In the genomic region with DNA sequence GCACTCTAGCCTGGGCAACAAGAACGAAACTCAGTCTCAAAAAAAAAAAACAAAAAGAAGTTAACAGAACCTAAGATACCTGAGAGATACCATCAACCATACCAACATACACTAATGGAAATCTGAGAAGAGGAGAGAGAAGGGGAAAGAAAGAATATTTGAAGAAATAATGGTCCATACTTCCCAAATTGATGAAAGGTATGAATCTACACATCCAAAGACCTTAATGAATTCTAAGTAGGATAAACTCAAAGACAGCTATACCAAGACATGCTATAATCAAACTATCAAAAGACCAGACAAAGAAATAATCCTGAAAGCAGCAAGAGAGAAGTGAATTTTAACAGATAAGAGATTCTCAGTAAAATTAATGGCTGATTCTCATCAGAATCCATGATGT, we compare ENCODE assay signal across 36 cellular contexts.
A peak's percentile ranks its signal among the peaks of the same experiment; 100 is the strongest.
DNase-seq lines count a peak whose midpoint lies in the region; ATAC-seq, FAIRE-seq and TF ChIP-seq lines count a peak whose summit lies in the region.
"Had no signal": no experiment of that assay in that cellular context is flagged by ENCODE, and none has a peak within 500 bp of the region (broad histone marks: within the 10 kb centered on the region; RNA-seq: fewer than 3 reads in every experiment).

No MANE protein-coding gene starts in this region.

- peak overlapping the region; percentile 63 for H3K27ac Mint-ChIP-seq in activated CD4-positive, alpha-beta T cell treated with anti-CD3 and anti-CD28 coated beads, Interleukin-2, amount 10 ng/mL, durations not matched to agents 7 days and 5 days
- peak overlapping the region; percentile 0 for H3K27ac Mint-ChIP-seq in activated naive CD8-positive, alpha-beta T cell
- H3K27ac Mint-ChIP-seq in activated naive CD8-positive, alpha-beta T cell treated with anti-CD3 and anti-CD28 coated beads, Interleukin-2, amount 50 U/mL, for 24 hours: no peak overlapping the region
- H3K27ac Mint-ChIP-seq: B cell; CD14-positive monocyte; CD4-positive, alpha-beta T cell; CD4-positive, CD25-positive, alpha-beta regulatory T cell; CD8-positive, alpha-beta T cell had no signal

- intact Hi-C loops in K562 (cut with micrococcal nuclease) (no loop called here), A673 (cut with micrococcal nuclease; ENCODE audit: unreplicated experiment) (no loop called here)

- no peak for TF ChIP-seq POLR2A in K562 (conservative IDR thresholded peaks at IDR 0.05)

- no peaks in the 10 kb centered on the region for H3K9me1 ChIP-seq in K562 (ENCODE audit: control insufficient read depth, insufficient read depth, low read length)

- TF ChIP-seq CTCF in HEK293 (tag by site-specific recombination; IDR thresholded peaks at IDR 0.05) (no peak), K562 (IDR thresholded peaks at IDR 0.05 in 2 of 3, conservative IDR thresholded peaks at IDR 0.05 in 1 of 3; ENCODE audit: insufficient read depth in 2 of 3, low read depth in 1 of 3, low read length in 3 of 3) (no peak), A673 (conservative IDR thresholded peaks at IDR 0.05; ENCODE audit: low read depth, low read length) (no peak)

- no peak for FAIRE-seq in K562 (lab: Jason Lieb, UNC)
- FAIRE-seq: A549, D721Med had no signal

- H3K27ac ChIP-seq in HEK293 (ENCODE audit: extremely low read depth, low read depth, low read length): no peak overlapping the region
- no peak overlapping the region for H3K27ac ChIP-seq in K562 (ENCODE audit: extremely low read depth, low read depth, low read length)
- no peak overlapping the region for H3K27ac ChIP-seq in A673 (ENCODE audit: low read depth, low read length, poor library complexity, severe bottlenecking)
- H3K27ac ChIP-seq: 22Rv1; A549; BLaER1; BLaER1 treated with 17β-estradiol and CSF1 and Interleukin-3, amounts not matched to agents 10 nM and 100 nM; C4-2B had no signal

- H3K9ac ChIP-seq in K562 (ENCODE audit: insufficient read depth in 1 of 2, low read depth in 2 of 2, low read length in 2 of 2): no peak overlapping the region
- H3K9ac ChIP-seq: BLaER1; BLaER1 treated with 17β-estradiol and CSF1 and Interleukin-3, amounts not matched to agents 10 nM and 100 nM had no signal

- no peak for TF ChIP-seq RAD21 in K562 (CRISPR knock-in tag; conservative IDR thresholded peaks at IDR 0.05 in 1 of 2, IDR thresholded peaks at IDR 0.05 in 1 of 2)

- 0% methylated on average over 1 of the region's 1 CpG for WGBS in K562 (ENCODE audit: insufficient coverage, low coverage, missing lambda C conversion rate)

- no peaks in the 10 kb centered on the region for H3K27me3 Mint-ChIP-seq in activated CD4-positive, alpha-beta T cell treated with anti-CD3 and anti-CD28 coated beads, Interleukin-2, amount 10 ng/mL, durations not matched to agents 7 days and 5 days
- no peaks in the 10 kb centered on the region for H3K27me3 Mint-ChIP-seq in activated naive CD8-positive, alpha-beta T cell
- no peaks in the 10 kb centered on the region for H3K27me3 Mint-ChIP-seq in activated naive CD8-positive, alpha-beta T cell treated with anti-CD3 and anti-CD28 coated beads, Interleukin-2, amount 50 U/mL, for 24 hours
- H3K27me3 Mint-ChIP-seq: CD4-positive, alpha-beta memory T cell; CD4-positive, alpha-beta T cell; CD8-positive, alpha-beta memory T cell had no signal

- POLR2A ChIA-PET in activated CD4-positive, alpha-beta T cell treated with anti-CD3 and anti-CD28 coated beads, Interleukin-2, amount 10 ng/mL, durations not matched to agents 7 days and 5 days (lab: Charles Lee): no interaction called here
- POLR2A ChIA-PET in HEK293 (lab: Yijun Ruan, JAX) (no interaction called here), K562 (lab: Yijun Ruan, JAX) (no interaction called here), A673 (lab: Charles Lee; ENCODE audit: low non-redundant PET) (no interaction called here)

- no peak overlapping the region for H3K4me2 ChIP-seq in K562 (ENCODE audit: insufficient read depth, low read length)
- H3K4me2 ChIP-seq: A549; BLaER1; BLaER1 treated with 17β-estradiol and CSF1 and Interleukin-3, amounts not matched to agents 10 nM and 100 nM had no signal

- no TSS peak for BruUV-seq in K562 (replicated peaks; lab: Mats Ljungman, UMichigan)
- no TSS peak for BruUV-seq in A673 (replicated peaks; lab: Mats Ljungman, UMichigan)

- H3K4me3 Mint-ChIP-seq in activated CD4-positive, alpha-beta T cell treated with anti-CD3 and anti-CD28 coated beads, Interleukin-2, amount 10 ng/mL, durations not matched to agents 7 days and 5 days: no peak overlapping the region
- H3K4me3 Mint-ChIP-seq in activated naive CD8-positive, alpha-beta T cell: no peak overlapping the region
- no peak overlapping the region for H3K4me3 Mint-ChIP-seq in activated naive CD8-positive, alpha-beta T cell treated with anti-CD3 and anti-CD28 coated beads, Interleukin-2, amount 50 U/mL, for 24 hours
- H3K4me3 Mint-ChIP-seq: B cell; CD14-positive monocyte; CD4-positive, alpha-beta memory T cell; CD4-positive, alpha-beta T cell; CD4-positive, CD25-positive, alpha-beta regulatory T cell; CD8-positive, alpha-beta memory T cell; CD8-positive, alpha-beta T cell had no signal

- no peak overlapping the region for H3K4me3 ChIP-seq in HEK293 (ENCODE audit: low read depth, low read length)
- H3K4me3 ChIP-seq in K562: no peak overlapping the region
- H3K4me3 ChIP-seq in A673 (ENCODE audit: low read depth, low read length, poor library complexity, severe bottlenecking): no peak overlapping the region
- H3K4me3 ChIP-seq: A549; BLaER1; BLaER1 treated with 17β-estradiol and CSF1 and Interleukin-3, amounts not matched to agents 10 nM and 100 nM had no signal

- H3K36me3 ChIP-seq in HEK293 (ENCODE audit: control insufficient read depth in 2 of 2, insufficient read depth in 1 of 2, low read length in 2 of 2): no peaks in the 10 kb centered on the region
- no peaks in the 10 kb centered on the region for H3K36me3 ChIP-seq in K562 (ENCODE audit: control insufficient read depth, insufficient read depth, low read length)
- no peaks in the 10 kb centered on the region for H3K36me3 ChIP-seq in A673 (ENCODE audit: insufficient read depth, low read length, poor library complexity, severe bottlenecking)
- H3K36me3 ChIP-seq: BE2C; BLaER1; BLaER1 treated with 17β-estradiol and CSF1 and Interleukin-3, amounts not matched to agents 10 nM and 100 nM had no signal

- DNase-seq in activated CD4-positive, alpha-beta T cell treated with anti-CD3 and anti-CD28 coated beads, Interleukin-2, amount 10 ng/mL, durations not matched to agents 7 days and 5 days: no peak
- no peak for DNase-seq in activated CD4-positive, alpha-beta T cell treated with anti-CD3 and anti-CD28 coated beads, Interleukin-2, amount 50 U/mL, for 4 hours
- DNase-seq in activated naive CD8-positive, alpha-beta T cell treated with anti-CD3 and anti-CD28 coated beads, Interleukin-2, amount 50 U/mL, for 24 hours: no peak
- DNase-seq in K562 (ENCODE audit: extremely low read depth in 1 of 4, low spot score in 3 of 4) (no peak), A673 (ENCODE audit: low spot score) (no peak)
- DNase-seq in activated CD4-positive, CD25-positive, alpha-beta regulatory T cell (lab: John Stamatoyannopoulos, UW): no peak
- DNase-seq: 8988T; ACHN; AML-193; BE2C; C1 segment of cervical spinal cord; Caco-2; Calu3; CD4-positive, alpha-beta memory T cell; CD4-positive, alpha-beta T cell; CD4-positive, CD25-positive, alpha-beta regulatory T cell; CD8-positive, alpha-beta memory T cell; CD8-positive, alpha-beta T cell; COR-L47; DMS 273 treated with DMSO at 0.1 percent for 48 hours; DMS153; DMS53; DMS79; DMS79 treated with DMSO at 0.1 percent for 48 hours; DND-41; EL had no signal

- H3K4me1 ChIP-seq in HEK293 (ENCODE audit: control insufficient read depth, insufficient read depth, low read length) (no peaks in the 10 kb centered on the region), K562 (replicated peaks in 1 of 2; ENCODE audit: control insufficient read depth in 2 of 2, insufficient read depth in 2 of 2, low read length in 2 of 2) (no peaks in the 10 kb centered on the region), A673 (ENCODE audit: insufficient read depth, low read length, poor library complexity, severe bottlenecking) (no peaks in the 10 kb centered on the region)
- H3K4me1 ChIP-seq: A549; BE2C; BLaER1; BLaER1 treated with 17β-estradiol and CSF1 and Interleukin-3, amounts not matched to agents 10 nM and 100 nM; Caco-2 had no signal

- H3K27me3 ChIP-seq in K562 (ENCODE audit: control insufficient read depth in 2 of 2, insufficient read depth in 2 of 2, low read length in 2 of 2) (no peaks in the 10 kb centered on the region), A673 (replicated peaks; ENCODE audit: insufficient read depth, low read depth, low read length, poor library complexity) (no peaks in the 10 kb centered on the region)
- H3K27me3 ChIP-seq: BE2C; BLaER1; BLaER1 treated with 17β-estradiol and CSF1 and Interleukin-3, amounts not matched to agents 10 nM and 100 nM had no signal

- H3K9me3 ChIP-seq in HEK293 (ENCODE audit: control insufficient read depth, insufficient read depth, low read depth, low read length) (no peaks in the 10 kb centered on the region), K562 (replicated peaks; ENCODE audit: control insufficient read depth, insufficient read depth, low read depth, low read length) (no peaks in the 10 kb centered on the region), A673 (ENCODE audit: low read depth, low read length, poor library complexity, severe bottlenecking) (peaks cover 4% of the 10 kb centered on the region)
- H3K9me3 ChIP-seq: BE2C had no signal

- H4K20me1 ChIP-seq in K562 (replicated peaks; ENCODE audit: control insufficient read depth, insufficient read depth, low read length): no peaks in the 10 kb centered on the region
- H4K20me1 ChIP-seq: BLaER1; BLaER1 treated with 17β-estradiol and CSF1 and Interleukin-3, amounts not matched to agents 10 nM and 100 nM had no signal

- H3K4me1 Mint-ChIP-seq in activated CD4-positive, alpha-beta T cell treated with anti-CD3 and anti-CD28 coated beads, Interleukin-2, amount 10 ng/mL, durations not matched to agents 7 days and 5 days: peaks cover 2% of the 10 kb centered on the region
- peaks cover 6% of the 10 kb centered on the region for H3K4me1 Mint-ChIP-seq in activated naive CD8-positive, alpha-beta T cell (ENCODE audit: low read depth)
- no peaks in the 10 kb centered on the region for H3K4me1 Mint-ChIP-seq in activated naive CD8-positive, alpha-beta T cell treated with anti-CD3 and anti-CD28 coated beads, Interleukin-2, amount 50 U/mL, for 24 hours
- H3K4me1 Mint-ChIP-seq: B cell, CD14-positive monocyte had no signal

- in situ Hi-C loops in K562 (cut with MboI): no loop called here

- no peak for TF ChIP-seq EP300 in K562 (IDR thresholded peaks at IDR 0.05; ENCODE audit: low read length)

- H2AFZ ChIP-seq in K562 (ENCODE audit: low read depth, low read length): no peak overlapping the region

- no peak for ATAC-seq in activated naive CD8-positive, alpha-beta T cell treated with anti-CD3 and anti-CD28 coated beads, Interleukin-2, amount 50 U/mL, for 24 hours
- no peak for ATAC-seq in K562
- ATAC-seq: A549; CD8-positive, alpha-beta T cell had no signal

- H3K36me3 Mint-ChIP-seq in activated CD4-positive, alpha-beta T cell treated with anti-CD3 and anti-CD28 coated beads, Interleukin-2, amount 10 ng/mL, durations not matched to agents 7 days and 5 days (ENCODE audit: low read depth): peaks cover 33% of the 10 kb centered on the region
- H3K36me3 Mint-ChIP-seq in activated naive CD8-positive, alpha-beta T cell: peaks cover 48% of the 10 kb centered on the region
- H3K36me3 Mint-ChIP-seq in activated naive CD8-positive, alpha-beta T cell treated with anti-CD3 and anti-CD28 coated beads, Interleukin-2, amount 50 U/mL, for 24 hours (ENCODE audit: low read depth): peaks cover 8% of the 10 kb centered on the region
- H3K36me3 Mint-ChIP-seq: CD14-positive monocyte had no signal

- no peaks in the 10 kb centered on the region for H3K79me2 ChIP-seq in K562 (ENCODE audit: control insufficient read depth, insufficient read depth, low read length)

- CTCF ChIA-PET in activated CD4-positive, alpha-beta T cell treated with anti-CD3 and anti-CD28 coated beads, Interleukin-2, amount 10 ng/mL, durations not matched to agents 7 days and 5 days (lab: Charles Lee): no interaction called here
- CTCF ChIA-PET in HEK293 (lab: Yijun Ruan, JAX) (no interaction called here), K562 (lab: Yijun Ruan, JAX; ENCODE audit: low intra/inter-chr PET ratio) (no interaction called here), A673 (lab: Charles Lee) (no interaction called here)

- H3K9me3 Mint-ChIP-seq in activated CD4-positive, alpha-beta T cell treated with anti-CD3 and anti-CD28 coated beads, Interleukin-2, amount 10 ng/mL, durations not matched to agents 7 days and 5 days: peaks cover 47% of the 10 kb centered on the region
- H3K9me3 Mint-ChIP-seq in activated naive CD8-positive, alpha-beta T cell (ENCODE audit: low read depth): peaks cover 30% of the 10 kb centered on the region
- peaks cover 47% of the 10 kb centered on the region for H3K9me3 Mint-ChIP-seq in activated naive CD8-positive, alpha-beta T cell treated with anti-CD3 and anti-CD28 coated beads, Interleukin-2, amount 50 U/mL, for 24 hours
